In the genomic region with DNA sequence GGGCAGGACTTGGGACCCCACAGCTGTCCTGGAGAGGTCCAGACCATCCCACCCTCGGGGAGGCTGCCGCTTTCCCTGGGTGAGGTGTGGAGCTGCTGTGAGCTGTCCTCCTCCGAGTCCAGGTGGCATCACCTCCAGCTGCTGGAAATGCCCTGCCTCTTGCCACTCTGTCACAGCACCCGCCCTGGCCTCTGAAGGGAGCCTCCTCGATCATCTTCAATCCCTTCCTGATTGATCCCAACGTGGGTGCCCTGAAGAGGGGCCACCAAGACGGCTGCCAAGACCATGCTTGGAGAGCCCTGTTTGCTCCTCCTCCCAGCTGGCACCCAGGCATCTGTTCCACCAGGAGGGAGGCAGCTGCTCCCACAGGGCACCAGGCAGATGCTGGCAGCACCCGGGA, we compare ENCODE assay signal across 12 cellular contexts. TPM values are rescaled to one million over a fixed set of nuclear protein-coding genes. Genes with fewer than 3 reads are reported as not detected.
A peak's percentile ranks its signal among the peaks of the same experiment; 100 is the strongest.
DNase-seq lines count a peak whose midpoint lies in the region; ATAC-seq and TF ChIP-seq lines count a peak whose summit lies in the region.
"Had no signal": no experiment of that assay in that cellular context is flagged by ENCODE, and none has a peak within 500 bp of the region (broad histone marks: within the 10 kb centered on the region; RNA-seq: fewer than 3 reads in every experiment).

No MANE protein-coding gene starts in this region.

- H3K9me3 ChIP-seq in heart left ventricle (no peaks in the 10 kb centered on the region), muscle layer of colon (ENCODE audit: low read length) (no peaks in the 10 kb centered on the region), MM.1S (replicated peaks; ENCODE audit: insufficient read depth, low read length) (no peaks in the 10 kb centered on the region)

- 85 to 91% (median 88%) methylated on average over 6 to 8 of the region's 8 CpGs for WGBS in heart left ventricle, 4 donors
- 87% methylated on average over 8 of the region's 8 CpGs for WGBS in urinary bladder

- H2AFZ ChIP-seq in MM.1S (ENCODE audit: low read length), result no peak overlapping the region

- H3K4me3 Mint-ChIP-seq in activated naive CD8-positive, alpha-beta T cell treated with anti-CD3 and anti-CD28 coated beads for 36 hours, result no peak overlapping the region

- H3F3A ChIP-seq in MM.1S (ENCODE audit: insufficient read depth, low read length), result no peaks in the 10 kb centered on the region

- no peak overlapping the region for H3K4me2 ChIP-seq in MM.1S (ENCODE audit: low read depth, low read length)

- peak overlapping the region; percentile 73 for H3K27ac Mint-ChIP-seq in activated naive CD8-positive, alpha-beta T cell treated with anti-CD3 and anti-CD28 coated beads for 36 hours

- TF ChIP-seq POLR2A in heart left ventricle (IDR thresholded peaks at IDR 0.05), result no peak

- ATAC-seq in heart left ventricle (no peak), left cardiac atrium (no peak)
- ATAC-seq: left lobe of liver had no signal

- H3K4me1 Mint-ChIP-seq in activated naive CD8-positive, alpha-beta T cell treated with anti-CD3 and anti-CD28 coated beads for 36 hours, result peaks cover 49% of the 10 kb centered on the region

- intact Hi-C loops in heart left ventricle (cut with DNase I) (no loop called here), left cardiac atrium (cut with DNase I) (no loop called here)

- no peaks in the 10 kb centered on the region for H4K20me1 ChIP-seq in MM.1S (ENCODE audit: insufficient read depth, low read length)

- peak overlapping the region in 1 of 12 donors; percentile 23 for H3K4me3 ChIP-seq in heart left ventricle
- no peak overlapping the region for H3K4me3 ChIP-seq in muscle layer of colon (ENCODE audit: low read depth in 1 of 2, low read length in 2 of 2)
- no peak overlapping the region for H3K4me3 ChIP-seq in urinary bladder (ENCODE audit: low read depth, low read length)
- no peak overlapping the region for H3K4me3 ChIP-seq in MM.1S (ENCODE audit: low read length)

- no peaks in the 10 kb centered on the region for H3K9me3 Mint-ChIP-seq in activated naive CD8-positive, alpha-beta T cell treated with anti-CD3 and anti-CD28 coated beads for 36 hours

- H3K27ac ChIP-seq in heart left ventricle (peak overlapping the region in 9 of 12 donors; percentile 82 to 94 (median 91)), muscle layer of colon (ENCODE audit: low read depth, low read length) (peak overlapping the region; percentile 93), urinary bladder (ENCODE audit: low read depth) (peak overlapping the region; percentile 61), MM.1S (ENCODE audit: low read length) (no peak overlapping the region)

- no peaks in the 10 kb centered on the region for H3K27me3 Mint-ChIP-seq in activated naive CD8-positive, alpha-beta T cell treated with anti-CD3 and anti-CD28 coated beads for 36 hours

- no peaks in the 10 kb centered on the region for H3K79me2 ChIP-seq in MM.1S (ENCODE audit: low read length)

- no peaks in the 10 kb centered on the region for H3K36me3 ChIP-seq in heart left ventricle
- H3K36me3 ChIP-seq in muscle layer of colon (ENCODE audit: insufficient read depth, low read length), result no peaks in the 10 kb centered on the region
- H3K36me3 ChIP-seq in urinary bladder (ENCODE audit: insufficient read depth), result no peaks in the 10 kb centered on the region
- no peaks in the 10 kb centered on the region for H3K36me3 ChIP-seq in MM.1S (replicated peaks; ENCODE audit: insufficient read depth, low read length)

- no peaks in the 10 kb centered on the region for H3K36me3 Mint-ChIP-seq in activated naive CD8-positive, alpha-beta T cell treated with anti-CD3 and anti-CD28 coated beads for 36 hours

- H3K4me1 ChIP-seq in heart left ventricle (peaks cover 8 to 72% (median 53%) of the 10 kb centered on the region in 12 donors), muscle layer of colon (ENCODE audit: insufficient read depth, low read length) (peaks cover 38% of the 10 kb centered on the region), urinary bladder (ENCODE audit: insufficient read depth) (peaks cover 6% of the 10 kb centered on the region), MM.1S (ENCODE audit: low read length) (0 out of 2 replicates have a peak, but pooled peaks cover 7% of the 10 kb centered on the region)

- no peak for TF ChIP-seq CTCF in heart left ventricle (IDR thresholded peaks at IDR 0.05)
- TF ChIP-seq CTCF in MM.1S (IDR thresholded peaks at IDR 0.05; ENCODE audit: low read length), result no peak

- DNase-seq in heart left ventricle (no peak), left cardiac atrium (no peak), dedifferentiated amniotic fluid mesenchymal stem cell (ENCODE audit: extremely low spot score) (no peak), MM.1S (no peak), cerebellar cortex (ENCODE audit: low spot score) (no peak)
- DNase-seq in activated naive CD8-positive, alpha-beta T cell treated with anti-CD3 and anti-CD28 coated beads for 36 hours, result no peak
- DNase-seq: activated CD8-positive, alpha-beta memory T cell treated with anti-CD3 and anti-CD28 coated beads for 24 hours; NCI-H226 had no signal

- no peak overlapping the region for H3K9ac ChIP-seq in muscle layer of colon (ENCODE audit: low read length)
- no peak overlapping the region for H3K9ac ChIP-seq in MM.1S (ENCODE audit: low read length)

- H3K27me3 ChIP-seq in heart left ventricle, result no peaks in the 10 kb centered on the region
- no peaks in the 10 kb centered on the region for H3K27me3 ChIP-seq in muscle layer of colon (ENCODE audit: control insufficient read depth in 1 of 2, insufficient read depth in 2 of 2, low read length in 2 of 2)
- H3K27me3 ChIP-seq in MM.1S (replicated peaks; ENCODE audit: insufficient read depth, low read length), result no peaks in the 10 kb centered on the region

- H3K9me2 ChIP-seq in MM.1S (replicated peaks; ENCODE audit: insufficient read depth, low read length), result no peaks in the 10 kb centered on the region

RNA-seq across cellular contexts. Expression of a gene that starts 4.6 kb away (rescaled TPM):
- total RNA-seq in heart left ventricle (under 1 TPM in 3 of 9 donors, not detected in 6; 0.05 to 0.57 (median 0.13) TPM), left cardiac atrium (under 1 TPM; 0.27 to 0.47 TPM), urinary bladder (0.26 TPM)
- polyA plus RNA-seq in heart left ventricle (under 1 TPM; 0.03 to 0.08 TPM), urinary bladder (0.11 TPM)
- under 1 TPM; 0.24 to 0.41 TPM for total RNA-seq in activated naive CD8-positive, alpha-beta T cell treated with anti-CD3 and anti-CD28 coated beads for 36 hours
- total RNA-seq: left lobe of liver had no signal
- polyA plus RNA-seq: aorta had no signal

RNA-seq across cellular contexts. Expression of a gene that starts 58.3 kb away (rescaled TPM):
- total RNA-seq in heart left ventricle (100 to 1,000 TPM in 1 of 9 donors, 10 to 100 TPM in 8; 32.6 to 103 (median 83.2) TPM), left cardiac atrium (10 to 100 TPM; 40.6 to 65.3 TPM), urinary bladder (24.9 TPM)
- polyA plus RNA-seq in heart left ventricle (100 to 1,000 TPM in 1 of 2 donors, 10 to 100 TPM in 1; 56.7 to 181 TPM), urinary bladder (59.6 TPM)
- 10 to 100 TPM; 41.4 to 47.3 TPM for total RNA-seq in activated naive CD8-positive, alpha-beta T cell treated with anti-CD3 and anti-CD28 coated beads for 36 hours
